Comparison of ENCODE assay signal across 12 cellular contexts in genomic region chr3:56291244-56291680, GRCh38.
DNase-seq lines count a peak whose midpoint lies in the region; ATAC-seq and TF ChIP-seq lines count a peak whose summit lies in the region.
"Had no signal": no experiment of that assay in that cellular context is flagged by ENCODE, and none has a peak within 500 bp of the region (broad histone marks: within the 10 kb centered on the region; RNA-seq: fewer than 3 reads in every experiment).

No MANE protein-coding gene starts in this region.

- CTCF ChIA-PET in MCF 10A (lab: Yijun Ruan, JAX): interaction anchor here (1.0 kb wide), 1 partner anchor 1853 kb away, joined by 3 read pairs; no protein-coding TSS in a partner anchor
- CTCF ChIA-PET in OCI-LY7 (lab: Charles Lee; ENCODE audit: unreplicated experiment): no interaction called here

- no peak for TF ChIP-seq POLR2A in breast epithelium (IDR thresholded peaks at IDR 0.05)

- POLR2A ChIA-PET in MCF 10A (lab: Yijun Ruan, JAX): interaction anchor here (0.7 to 1.1 kb wide), 3 partner anchors 9 to 1304 kb away, joined by 3 to 4 read pairs (median 3); no protein-coding TSS in a partner anchor
- POLR2A ChIA-PET in OCI-LY7 (lab: Charles Lee): interaction anchor here (0.7 kb wide), 1 partner anchor 18 kb away, joined by 4 read pairs; no protein-coding TSS in a partner anchor

- peaks cover 41% of the 10 kb centered on the region for H3K4me1 Mint-ChIP-seq in MCF 10A (ENCODE audit: insufficient read depth, unreplicated experiment)

- H3K4me3 ChIP-seq in breast epithelium: no peak overlapping the region
- no peak overlapping the region for H3K4me3 ChIP-seq in cardiac fibroblast (replicated peaks in 1 of 2; ENCODE audit: low read depth in 2 of 2, low read length in 2 of 2)
- no peak overlapping the region for H3K4me3 ChIP-seq in aorta (ENCODE audit: low read length in 2 of 2)
- H3K4me3 ChIP-seq in OCI-LY7 (ENCODE audit: low read depth, low read length, poor library complexity, severe bottlenecking): no peak overlapping the region
- H3K4me3 ChIP-seq: gastroesophageal sphincter, tibial nerve had no signal

- H3K36me3 Mint-ChIP-seq in MCF 10A (ENCODE audit: insufficient read depth, unreplicated experiment): no peaks in the 10 kb centered on the region

- no peaks in the 10 kb centered on the region for H3K9me3 Mint-ChIP-seq in MCF 10A (ENCODE audit: unreplicated experiment)

- no peak overlapping the region for H2AFZ ChIP-seq in OCI-LY7 (ENCODE audit: low read length)

- peak overlapping the region; percentile 84 for H3K27ac Mint-ChIP-seq in MCF 10A (ENCODE audit: low read depth, unreplicated experiment)

- H3K9me3 ChIP-seq in breast epithelium (no peaks in the 10 kb centered on the region), aorta (ENCODE audit: control insufficient read depth, low read length) (peaks cover 2% of the 10 kb centered on the region), OCI-LY7 (ENCODE audit: low read length) (no peaks in the 10 kb centered on the region)
- H3K9me3 ChIP-seq: gastroesophageal sphincter, tibial nerve had no signal

- H3K4me2 ChIP-seq in OCI-LY7 (ENCODE audit: low read length): no peak overlapping the region

- H3K36me3 ChIP-seq in breast epithelium: no peaks in the 10 kb centered on the region
- H3K36me3 ChIP-seq in aorta (ENCODE audit: control insufficient read depth in 1 of 2, insufficient read depth in 2 of 2, low read length in 1 of 2): no peaks in the 10 kb centered on the region
- no peaks in the 10 kb centered on the region for H3K36me3 ChIP-seq in OCI-LY7 (ENCODE audit: insufficient read depth, low read length)
- H3K36me3 ChIP-seq: gastroesophageal sphincter, tibial nerve had no signal

- DNase-seq in MCF 10A (ENCODE audit: unreplicated experiment): peak; percentile 99
- no peak for DNase-seq in breast epithelium (ENCODE audit: low spot score in 2 of 2)
- DNase-seq in HT1080 (ENCODE audit: low read depth): peak; percentile 86
- DNase-seq in cardiac fibroblast (ENCODE audit: low read depth in 2 of 2): peak; percentile 94 to 98
- no peak for DNase-seq in aorta
- DNase-seq in OCI-LY7 (ENCODE audit: low spot score): no peak
- DNase-seq: activated CD4-positive, alpha-beta T cell treated with anti-CD3 and anti-CD28 coated beads, Interleukin-2, amount 50 U/mL, for 1 hour; NCI-H446 had no signal

- H3K4me1 ChIP-seq in breast epithelium (no peaks in the 10 kb centered on the region), aorta (ENCODE audit: control insufficient read depth in 1 of 2, insufficient read depth in 2 of 2, low read length in 2 of 2) (no peaks in the 10 kb centered on the region), OCI-LY7 (ENCODE audit: insufficient read depth, low read length, poor library complexity, severe bottlenecking) (no peaks in the 10 kb centered on the region)
- H3K4me1 ChIP-seq: gastroesophageal sphincter, tibial nerve had no signal

- H3K27ac ChIP-seq in breast epithelium: no peak overlapping the region
- no peak overlapping the region for H3K27ac ChIP-seq in aorta (ENCODE audit: low read depth in 1 of 2, low read length in 2 of 2)
- no peak overlapping the region for H3K27ac ChIP-seq in OCI-LY7 (ENCODE audit: low read depth, low read length, poor library complexity, severe bottlenecking)
- H3K27ac ChIP-seq: gastroesophageal sphincter had no signal

- H3K27me3 Mint-ChIP-seq in MCF 10A (ENCODE audit: insufficient read depth, unreplicated experiment): no peaks in the 10 kb centered on the region

- WGBS in aorta, 2 donors: 81 to 86% methylated on average over 3 of the region's 3 CpGs

- intact Hi-C loops in MCF 10A (cut with micrococcal nuclease): no loop called here
- intact Hi-C loops in breast epithelium (cut with DNase I; ENCODE audit: low total_unique reads): no loop called here
- intact Hi-C loops in aorta (cut with DNase I): no loop called here
- intact Hi-C loops in OCI-LY7 (cut with micrococcal nuclease; ENCODE audit: unreplicated experiment): no loop called here

- TF ChIP-seq CTCF in MCF 10A (IDR thresholded peaks at IDR 0.05; ENCODE audit: unreplicated experiment) (no peak), breast epithelium (IDR thresholded peaks at IDR 0.05) (no peak), cardiac fibroblast (IDR thresholded peaks at IDR 0.05; ENCODE audit: low read depth, low read length) (no peak), OCI-LY7 (conservative IDR thresholded peaks at IDR 0.05; ENCODE audit: low read length) (no peak)

- no peaks in the 10 kb centered on the region for H3K79me2 ChIP-seq in OCI-LY7 (ENCODE audit: insufficient read depth, low read depth, low read length)

- H3K4me3 Mint-ChIP-seq in MCF 10A (ENCODE audit: unreplicated experiment): peak overlapping the region; percentile 4

- no peaks in the 10 kb centered on the region for H4K20me1 ChIP-seq in OCI-LY7 (ENCODE audit: insufficient read depth, low read length)

- BruUV-seq in MCF 10A (replicated peaks; lab: Mats Ljungman, UMichigan) (no TSS peak), OCI-LY7 (replicated peaks; lab: Mats Ljungman, UMichigan) (no TSS peak)

- H3K9me2 ChIP-seq in OCI-LY7 (ENCODE audit: insufficient read depth, low read length): no peaks in the 10 kb centered on the region

- H3K27me3 ChIP-seq in breast epithelium: no peaks in the 10 kb centered on the region
- no peaks in the 10 kb centered on the region for H3K27me3 ChIP-seq in aorta (ENCODE audit: control insufficient read depth in 1 of 2, insufficient read depth in 2 of 2, low read length in 1 of 2)
- H3K27me3 ChIP-seq: gastroesophageal sphincter, tibial nerve had no signal

- ATAC-seq in aorta (ENCODE audit: low FRiP score) (peak; percentile 50), HG02840 (IDR thresholded peaks at IDR 0.05; ENCODE audit: low FRiP score, unreplicated experiment) (no peak), GM18868 (IDR thresholded peaks at IDR 0.05; ENCODE audit: unreplicated experiment) (no peak)
- ATAC-seq: gastroesophageal sphincter had no signal

Comparison
In these comparisons a context has a peak if more than half of its experiments do, and no peak if none do; other contexts are left out.
1. DNase-seq: peak in MCF 10A (single experiment), HT1080 (single experiment) and cardiac fibroblast (2 of 2); none in breast epithelium (0 of 2), aorta (0 of 2) and OCI-LY7 (single experiment).